Comparison of ENCODE assay signal across 14 cellular contexts in the genomic region with DNA sequence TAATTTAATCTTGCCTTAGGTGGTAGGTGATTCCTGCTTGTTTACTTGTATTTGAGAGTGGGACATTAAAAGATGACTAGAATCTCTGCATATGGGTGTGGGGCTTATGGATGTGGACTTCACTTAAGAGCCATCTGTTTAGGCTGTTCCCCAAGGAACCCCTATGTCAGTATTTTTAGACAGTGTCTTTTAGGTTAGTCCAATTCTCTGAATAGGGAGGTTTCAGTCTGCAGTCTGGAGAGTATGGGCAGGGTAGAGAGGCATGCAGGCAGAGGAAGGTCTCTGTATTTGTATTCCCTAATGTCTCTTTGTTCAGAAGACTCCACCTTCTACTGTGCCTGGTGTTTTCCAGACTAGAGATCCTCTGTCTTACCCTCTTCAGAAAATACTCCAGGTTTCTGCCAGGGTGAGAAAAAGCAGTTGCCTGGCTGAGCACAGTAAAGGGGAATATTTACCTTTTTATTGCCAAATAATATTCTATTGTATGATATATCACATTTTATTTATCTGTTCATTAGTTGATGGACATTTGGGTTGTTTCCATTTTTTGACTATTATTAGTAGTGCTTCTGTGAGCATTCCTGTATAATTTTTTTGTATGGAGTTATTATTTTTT. TPM values are rescaled to one million over a fixed set of nuclear protein-coding genes. Genes with fewer than 3 reads are reported as not detected.
DNase-seq lines count a peak whose midpoint lies in the region; ATAC-seq, FAIRE-seq and TF ChIP-seq lines count a peak whose summit lies in the region.
"Had no signal": no experiment of that assay in that cellular context is flagged by ENCODE, and none has a peak within 500 bp of the region (broad histone marks: within the 10 kb centered on the region; RNA-seq: fewer than 3 reads in every experiment).

No MANE protein-coding gene starts in this region.

- H3K36me3 ChIP-seq in CD4-positive, CD25-positive, alpha-beta regulatory T cell (ENCODE audit: control insufficient read depth, insufficient read depth, low read length): peaks cover 4% of the 10 kb centered on the region
- H3K36me3 ChIP-seq in Loucy (ENCODE audit: insufficient read depth, low read length) (no peaks in the 10 kb centered on the region; the same call in none of the 2 replicates), K562 (ENCODE audit: control insufficient read depth, insufficient read depth, low read length) (no peaks in the 10 kb centered on the region)
- H3K36me3 ChIP-seq: transverse colon had no signal

- TF ChIP-seq POLR2A in K562 (conservative IDR thresholded peaks at IDR 0.05) (no peak), erythroblast (IDR thresholded peaks at IDR 0.05; ENCODE audit: low read length) (no peak)

- no peak overlapping the region for H3K4me3 Mint-ChIP-seq in CD4-positive, CD25-positive, alpha-beta regulatory T cell
- H3K4me3 Mint-ChIP-seq in chondrocyte (ENCODE audit: unreplicated experiment): no peak overlapping the region

- H2AFZ ChIP-seq in Loucy (ENCODE audit: low read length) (no peak overlapping the region; the same call in 1 of the 2 replicates), K562 (ENCODE audit: low read depth, low read length) (no peak overlapping the region)

- no TSS peak for BruUV-seq in K562 (replicated peaks; lab: Mats Ljungman, UMichigan)

- no peak for TF ChIP-seq RAD21 in K562 (CRISPR knock-in tag; conservative IDR thresholded peaks at IDR 0.05 in 1 of 2, IDR thresholded peaks at IDR 0.05 in 1 of 2)

- no peak for FAIRE-seq in K562 (lab: Jason Lieb, UNC)
- FAIRE-seq: astrocyte, GM12891 had no signal

- CTCF ChIA-PET in K562 (lab: Yijun Ruan, JAX; ENCODE audit: low intra/inter-chr PET ratio): no interaction called here

- peak overlapping the region; percentile 65 for H3K9ac ChIP-seq in Loucy (ENCODE audit: low read depth, low read length, poor library complexity, severe bottlenecking)
- H3K9ac ChIP-seq in K562 (ENCODE audit: insufficient read depth in 1 of 2, low read depth in 2 of 2, low read length in 2 of 2): no peak overlapping the region

- H3K9me3 ChIP-seq in CD4-positive, CD25-positive, alpha-beta regulatory T cell (ENCODE audit: control insufficient read depth in 2 of 2, low read length in 2 of 2): peaks cover 0 to 4% of the 10 kb centered on the region in 2 experiments
- peaks cover 8% of the 10 kb centered on the region; the same call in 1 of the 2 replicates for H3K9me3 ChIP-seq in Loucy (ENCODE audit: insufficient read depth, low read depth, low read length)
- no peaks in the 10 kb centered on the region; the same call in 1 of the 2 replicates for H3K9me3 ChIP-seq in K562 (replicated peaks; ENCODE audit: control insufficient read depth, insufficient read depth, low read depth, low read length)
- H3K9me3 ChIP-seq: transverse colon had no signal

- H3K9me1 ChIP-seq in K562 (ENCODE audit: control insufficient read depth, insufficient read depth, low read length): no peaks in the 10 kb centered on the region

- H4K20me1 ChIP-seq in Loucy (ENCODE audit: insufficient read depth, low read length, poor library complexity, severe bottlenecking) (no peaks in the 10 kb centered on the region), K562 (replicated peaks; ENCODE audit: control insufficient read depth, insufficient read depth, low read length) (no peaks in the 10 kb centered on the region)

- H3K27ac Mint-ChIP-seq in CD4-positive, CD25-positive, alpha-beta regulatory T cell: peak overlapping the region; percentile 14 to 90 (median 17)
- no peak overlapping the region for H3K27ac Mint-ChIP-seq in chondrocyte (ENCODE audit: unreplicated experiment)

- H3K4me2 ChIP-seq in Loucy (ENCODE audit: low read depth, low read length, poor library complexity, severe bottlenecking) (peak overlapping the region; percentile 81), K562 (ENCODE audit: insufficient read depth, low read length) (no peak overlapping the region)

- peaks cover 7% of the 10 kb centered on the region for H3K4me1 ChIP-seq in CD4-positive, CD25-positive, alpha-beta regulatory T cell (ENCODE audit: control insufficient read depth, insufficient read depth, low read length, poor library complexity, severe bottlenecking)
- H3K4me1 ChIP-seq in Loucy (ENCODE audit: insufficient read depth, low read length, poor library complexity, severe bottlenecking) (peaks cover 15% of the 10 kb centered on the region), K562 (replicated peaks in 1 of 2; ENCODE audit: control insufficient read depth in 2 of 2, insufficient read depth in 2 of 2, low read length in 2 of 2) (peaks cover 0 to 3% of the 10 kb centered on the region in 2 experiments; a peak in 3 of 5 replicates)
- H3K4me1 ChIP-seq: transverse colon had no signal

- H3K27ac ChIP-seq in CD4-positive, CD25-positive, alpha-beta regulatory T cell (ENCODE audit: insufficient read depth, low read length, poor library complexity, severe bottlenecking): no peak overlapping the region
- no peak overlapping the region for H3K27ac ChIP-seq in K562 (ENCODE audit: extremely low read depth, low read depth, low read length)
- H3K27ac ChIP-seq: transverse colon had no signal

- intact Hi-C loops in K562 (cut with micrococcal nuclease): no loop called here

- H3K4me3 ChIP-seq in CD4-positive, CD25-positive, alpha-beta regulatory T cell (ENCODE audit: low read depth, low read length): no peak overlapping the region
- H3K4me3 ChIP-seq in Loucy (ENCODE audit: low read length, poor library complexity, severe bottlenecking) (peak overlapping the region; percentile 39), K562 (no peak overlapping the region)
- H3K4me3 ChIP-seq: transverse colon had no signal

- DNase-seq in CD4-positive, CD25-positive, alpha-beta regulatory T cell: no peak
- DNase-seq in K562 (ENCODE audit: extremely low read depth in 1 of 4, low spot score in 3 of 4) (no peak), erythroblast (lab: John Stamatoyannopoulos, UW) (no peak), chondrocyte (ENCODE audit: low spot score) (no peak), retina (no peak)
- DNase-seq: activated CD4-positive, alpha-beta T cell treated with anti-CD3 and anti-CD28 coated beads, Interleukin-2, amount 50 U/mL, for 4 hours; Calu3; hypothalamus; transverse colon had no signal

- peaks cover 9% of the 10 kb centered on the region for H3F3A ChIP-seq in Loucy (ENCODE audit: low read depth)

- no peak for ATAC-seq in CD4-positive, CD25-positive, alpha-beta regulatory T cell (ENCODE audit: low read depth in 2 of 2)
- peak; percentile 48 for ATAC-seq in GM18858 (IDR thresholded peaks at IDR 0.05; ENCODE audit: unreplicated experiment)
- ATAC-seq in K562: peak; percentile 43; the same call in 2 of the 3 replicates
- no peak for ATAC-seq in HG02678 (IDR thresholded peaks at IDR 0.05; ENCODE audit: unreplicated experiment)

- TF ChIP-seq EP300 in K562 (IDR thresholded peaks at IDR 0.05; ENCODE audit: low read length): no peak

- TF ChIP-seq CTCF in Loucy (conservative IDR thresholded peaks at IDR 0.05; ENCODE audit: low read length) (no peak), K562 (IDR thresholded peaks at IDR 0.05 in 2 of 3, conservative IDR thresholded peaks at IDR 0.05 in 1 of 3; ENCODE audit: insufficient read depth in 2 of 3, low read depth in 1 of 3, low read length in 3 of 3) (no peak), chondrocyte (IDR thresholded peaks at IDR 0.05) (no peak)

- no peaks in the 10 kb centered on the region for H3K9me2 ChIP-seq in Loucy (replicated peaks; ENCODE audit: low read depth, low read length)

- H3K36me3 Mint-ChIP-seq in CD4-positive, CD25-positive, alpha-beta regulatory T cell: peaks cover 20% of the 10 kb centered on the region
- H3K36me3 Mint-ChIP-seq in chondrocyte (ENCODE audit: low read depth): peaks cover 4% of the 10 kb centered on the region

- POLR2A ChIA-PET in K562 (lab: Yijun Ruan, JAX): no interaction called here

- H3K9me3 Mint-ChIP-seq in CD4-positive, CD25-positive, alpha-beta regulatory T cell: peaks cover 0 to 9% (median 2%) of the 10 kb centered on the region in 7 donors
- H3K9me3 Mint-ChIP-seq in chondrocyte (ENCODE audit: low read depth): peaks cover 7% of the 10 kb centered on the region

- no peaks in the 10 kb centered on the region for H3K27me3 Mint-ChIP-seq in CD4-positive, CD25-positive, alpha-beta regulatory T cell
- H3K27me3 Mint-ChIP-seq in chondrocyte (ENCODE audit: low read depth): no peaks in the 10 kb centered on the region

- peaks cover 16 to 25% (median 19%) of the 10 kb centered on the region in 4 donors for H3K4me1 Mint-ChIP-seq in CD4-positive, CD25-positive, alpha-beta regulatory T cell
- H3K4me1 Mint-ChIP-seq in chondrocyte (ENCODE audit: low read depth): no peaks in the 10 kb centered on the region

- no peaks in the 10 kb centered on the region for H3K27me3 ChIP-seq in CD4-positive, CD25-positive, alpha-beta regulatory T cell (ENCODE audit: control insufficient read depth, insufficient read depth, low read length)
- H3K27me3 ChIP-seq in Loucy (ENCODE audit: insufficient read depth, low read length, poor library complexity, severe bottlenecking): no peaks in the 10 kb centered on the region
- no peaks in the 10 kb centered on the region for H3K27me3 ChIP-seq in K562 (ENCODE audit: control insufficient read depth in 2 of 2, insufficient read depth in 2 of 2, low read length in 2 of 2)
- H3K27me3 ChIP-seq: transverse colon had no signal

- H3K79me2 ChIP-seq in Loucy (ENCODE audit: insufficient read depth, low read length): peaks cover 47% of the 10 kb centered on the region
- peaks cover 12% of the 10 kb centered on the region for H3K79me2 ChIP-seq in K562 (ENCODE audit: control insufficient read depth, insufficient read depth, low read length)

- in situ Hi-C loops in K562 (cut with MboI): no loop called here

RNA-seq across cellular contexts. Expression of gene SLX4IP, which starts 19.1 kb away (rescaled TPM):
- total RNA-seq in CD4-positive, CD25-positive, alpha-beta regulatory T cell: 4.1 TPM
- 1 to 10 TPM; 1.5 to 2.5 (median 2.2) TPM for polyA plus RNA-seq in CD4-positive, CD25-positive, alpha-beta regulatory T cell
- 2.6 and 8.5 TPM in 2 replicates for total RNA-seq in K562 (2011; cell fraction: chromatin; rRNA removed; ENCODE audit: low replicate concordance)
- total RNA-seq in K562 (2011; cell fraction: nucleolus; rRNA removed): 2.2 and 2.8 TPM in 2 replicates
- 5.3 and 7.3 TPM in 2 replicates for total RNA-seq in K562 (2011; cell fraction: nucleoplasm; rRNA removed)
- 2.8 and 2.9 TPM in 2 replicates for total RNA-seq in K562 (2014; rRNA removed)
- total RNA-seq in K562 (2014; rRNA removed; fragmentation: Illumina TruSeq; extraction: Trizol): 5.1 and 5.5 TPM in 2 replicates
- total RNA-seq in K562 (2015; rRNA removed; fragmentation: Illumina TruSeq; extraction: Trizol): 4.4 and 5.4 TPM in 2 replicates
- total RNA-seq in K562 (2021): 4.1 and 4.6 TPM in 2 replicates
- 2.5 and 3.2 TPM in 2 replicates for polyA plus RNA-seq in K562 (2011; rRNA removed)
- 1.3 and 2.3 TPM in 2 replicates for polyA plus RNA-seq in K562 (2011; cell fraction: cytosol; rRNA removed)
- 2.6 and 4.0 TPM in 2 replicates for polyA plus RNA-seq in K562 (2011; cell fraction: nucleus; rRNA removed)
- polyA plus RNA-seq in K562 (2012): 1.8 and 2.1 TPM in 2 replicates
- 2.2 and 2.9 TPM in 2 replicates for polyA plus RNA-seq in K562 (2014; fragmentation: Illumina TruSeq; extraction: Trizol)
- 1 to 10 TPM; 3.5 to 5.9 TPM for polyA plus RNA-seq in K562 (2014; fragmentation: Nextera tagmentation; extraction: Ambion mirVana)
- 1.4 and 1.5 TPM in 2 replicates for polyA plus RNA-seq in K562 (2014; rRNA removed)
- 8.3 and 10.2 TPM in 2 replicates for polyA minus RNA-seq in K562 (2011; rRNA and poly(A)+ RNA removed)
- polyA minus RNA-seq in K562 (2011; cell fraction: cytosol; rRNA and poly(A)+ RNA removed): 5.1 and 5.4 TPM in 2 replicates
- 2.3 and 6.3 TPM in 2 replicates for polyA minus RNA-seq in K562 (2011; cell fraction: nucleus; rRNA and poly(A)+ RNA removed)
- 5.1 to 6.5 TPM (median 5.4 TPM) in 3 replicates for total RNA-seq in chondrocyte

RNA-seq across cellular contexts. Expression of gene MKKS, which starts 20.2 kb away (rescaled TPM):
- total RNA-seq in CD4-positive, CD25-positive, alpha-beta regulatory T cell: 5.0 TPM
- polyA plus RNA-seq in CD4-positive, CD25-positive, alpha-beta regulatory T cell: 10 to 100 TPM; 26.6 to 37.2 (median 31.9) TPM
- total RNA-seq in K562 (2011; cell fraction: chromatin; rRNA removed; ENCODE audit: low replicate concordance): 5.3 and 12.6 TPM in 2 replicates
- 2.5 and 3.2 TPM in 2 replicates for total RNA-seq in K562 (2011; cell fraction: nucleolus; rRNA removed)
- 9.2 and 16.5 TPM in 2 replicates for total RNA-seq in K562 (2011; cell fraction: nucleoplasm; rRNA removed)
- 6.4 and 6.8 TPM in 2 replicates for total RNA-seq in K562 (2014; rRNA removed)
- 14.6 and 16.0 TPM in 2 replicates for total RNA-seq in K562 (2014; rRNA removed; fragmentation: Illumina TruSeq; extraction: Trizol)
- 10.9 and 11.3 TPM in 2 replicates for total RNA-seq in K562 (2015; rRNA removed; fragmentation: Illumina TruSeq; extraction: Trizol)
- total RNA-seq in K562 (2021): 11.2 and 13.2 TPM in 2 replicates
- 26.8 and 36.6 TPM in 2 replicates for polyA plus RNA-seq in K562 (2011; rRNA removed)
- polyA plus RNA-seq in K562 (2011; cell fraction: cytosol; rRNA removed): 5.7 and 15.9 TPM in 2 replicates
- polyA plus RNA-seq in K562 (2011; cell fraction: nucleus; rRNA removed): 8.2 and 16.8 TPM in 2 replicates
- 10.7 and 16.5 TPM in 2 replicates for polyA plus RNA-seq in K562 (2012)
- polyA plus RNA-seq in K562 (2014; fragmentation: Illumina TruSeq; extraction: Trizol): 13.2 and 17.7 TPM in 2 replicates
- polyA plus RNA-seq in K562 (2014; fragmentation: Nextera tagmentation; extraction: Ambion mirVana): 10 to 100 TPM in 1 of 2 experiments, 1 to 10 TPM in 1; 7.7 to 12.0 TPM
- 13.5 and 14.8 TPM in 2 replicates for polyA plus RNA-seq in K562 (2014; rRNA removed)
- polyA minus RNA-seq in K562 (2011; rRNA and poly(A)+ RNA removed): 16.3 and 26.2 TPM in 2 replicates
- polyA minus RNA-seq in K562 (2011; cell fraction: cytosol; rRNA and poly(A)+ RNA removed): 5.6 and 5.9 TPM in 2 replicates
- 2.8 and 10.9 TPM in 2 replicates for polyA minus RNA-seq in K562 (2011; cell fraction: nucleus; rRNA and poly(A)+ RNA removed)
- total RNA-seq in chondrocyte: 12.6 to 16.2 TPM (median 12.6 TPM) in 3 replicates

Comparison
In these comparisons a context has a peak if more than half of its experiments do, and no peak if none do; other contexts are left out.
1. ATAC-seq: peak in GM18858 (single experiment) and K562 (single experiment); none in CD4-positive, CD25-positive, alpha-beta regulatory T cell (0 of 2) and HG02678 (single experiment).